11 cellular contexts compared by ENCODE assay signal in the genomic region with DNA sequence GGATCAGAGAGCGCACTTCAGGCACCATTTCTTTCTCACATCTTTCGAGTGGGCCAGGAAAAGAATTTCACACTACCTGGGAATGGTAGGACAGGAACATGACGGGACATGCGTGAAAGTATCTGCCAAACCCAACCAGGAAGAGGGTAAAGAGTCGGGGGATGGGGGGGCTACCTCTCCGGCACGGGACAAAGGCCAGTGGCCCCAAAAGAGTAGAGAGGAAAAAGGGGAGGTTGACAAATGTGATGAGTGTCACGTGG. TPM values are rescaled to one million over a fixed set of nuclear protein-coding genes. Genes with fewer than 3 reads are reported as not detected.
DNase-seq lines count a peak whose midpoint lies in the region; FAIRE-seq and TF ChIP-seq lines count a peak whose summit lies in the region.
"Had no signal": no experiment of that assay in that cellular context is flagged by ENCODE, and none has a peak within 500 bp of the region (broad histone marks: within the 10 kb centered on the region; RNA-seq: fewer than 3 reads in every experiment).

No MANE protein-coding gene starts in this region.

- no peaks in the 10 kb centered on the region for H4K20me1 ChIP-seq in smooth muscle cell (ENCODE audit: low read depth)

- H3K36me3 Mint-ChIP-seq in activated T-helper 1 cell treated with anti-CD3 and anti-CD28 coated beads, Interleukin-12 subunit alpha, Interleukin-12 subunit beta, Interleukin-2, Interleukin-4 antibody, amounts not matched to agents 30 ng/mL and 10 ng/mL and 1 ng/mL, durations not matched to agents 14 hours and 24 hours and 36 hours (ENCODE audit: low read depth): no peaks in the 10 kb centered on the region

- peak overlapping the region; percentile 54 to 80 for H3K27ac ChIP-seq in kidney (ENCODE audit: low read depth in 2 of 2, low read length in 2 of 2)
- H3K27ac ChIP-seq in smooth muscle cell (ENCODE audit: low read depth): no peak overlapping the region
- H3K27ac ChIP-seq: 22Rv1 had no signal

- H2AFZ ChIP-seq in smooth muscle cell (ENCODE audit: low read depth): no peak overlapping the region

- H3K36me3 ChIP-seq in kidney (ENCODE audit: control insufficient read depth in 1 of 2, insufficient read depth in 2 of 2, low read length in 2 of 2): no peaks in the 10 kb centered on the region
- no peaks in the 10 kb centered on the region for H3K36me3 ChIP-seq in smooth muscle cell (ENCODE audit: low read depth)

- no peaks in the 10 kb centered on the region for H3K9me3 ChIP-seq in kidney (ENCODE audit: control insufficient read depth in 1 of 2, low read length in 2 of 2)
- H3K9me3 ChIP-seq in smooth muscle cell (replicated peaks; ENCODE audit: low read depth): no peaks in the 10 kb centered on the region

- H3K4me1 ChIP-seq in kidney (ENCODE audit: control insufficient read depth in 1 of 2, insufficient read depth in 1 of 2, low read depth in 1 of 2, low read length in 2 of 2) (peaks cover 8 to 24% of the 10 kb centered on the region in 2 donors), smooth muscle cell (ENCODE audit: low read depth) (no peaks in the 10 kb centered on the region)

- H3K27me3 Mint-ChIP-seq in activated T-helper 1 cell treated with anti-CD3 and anti-CD28 coated beads, Interleukin-12 subunit alpha, Interleukin-12 subunit beta, Interleukin-2, Interleukin-4 antibody, amounts not matched to agents 30 ng/mL and 10 ng/mL and 1 ng/mL, durations not matched to agents 14 hours and 24 hours and 36 hours (ENCODE audit: insufficient read depth): peaks cover 64% of the 10 kb centered on the region

- H3K9ac ChIP-seq in kidney (ENCODE audit: low read length in 2 of 2): peak overlapping the region in 1 of 2 donors; percentile 88
- no peak overlapping the region for H3K9ac ChIP-seq in smooth muscle cell (ENCODE audit: low read depth)

- H3K4me3 ChIP-seq in kidney (ENCODE audit: low read length in 2 of 2): peak overlapping the region; percentile 67 to 80
- no peak overlapping the region for H3K4me3 ChIP-seq in smooth muscle cell

- H3F3A ChIP-seq in smooth muscle cell (ENCODE audit: low read depth): no peaks in the 10 kb centered on the region

- H3K79me2 ChIP-seq in smooth muscle cell (ENCODE audit: low read depth): no peaks in the 10 kb centered on the region

- peaks cover 14% of the 10 kb centered on the region for H3K27me3 ChIP-seq in smooth muscle cell (ENCODE audit: low read depth)

- DNase-seq in DMS53 (lab: John Stamatoyannopoulos, UW) (peak; percentile 37), DMS53 treated with DMSO at 0.1 percent for 48 hours (lab: John Stamatoyannopoulos, UW; ENCODE audit: unreplicated experiment) (no peak), kidney (no peak), smooth muscle cell (lab: John Stamatoyannopoulos, UW; ENCODE audit: unreplicated experiment) (no peak), kidney tubule cell (ENCODE audit: low spot score) (no peak), CD1c-positive myeloid dendritic cell (ENCODE audit: extremely low spot score) (no peak), iPS-NIHi11 (ENCODE audit: low spot score) (no peak)
- DNase-seq in activated T-helper 1 cell treated with anti-CD3 and anti-CD28 coated beads, Interleukin-12 subunit alpha, Interleukin-12 subunit beta, Interleukin-2, Interleukin-4 antibody, amounts not matched to agents 30 ng/mL and 10 ng/mL and 1 ng/mL, durations not matched to agents 14 hours and 24 hours and 36 hours (ENCODE audit: low spot score): no peak
- DNase-seq: MV-4-11, RPMI8226 had no signal

- 76% methylated on average over 8 of the region's 8 CpGs for WGBS in smooth muscle cell (ENCODE audit: low lambda C conversion rate)

- no peaks in the 10 kb centered on the region for H3K9me3 Mint-ChIP-seq in activated T-helper 1 cell treated with anti-CD3 and anti-CD28 coated beads, Interleukin-12 subunit alpha, Interleukin-12 subunit beta, Interleukin-2, Interleukin-4 antibody, amounts not matched to agents 30 ng/mL and 10 ng/mL and 1 ng/mL, durations not matched to agents 14 hours and 24 hours and 36 hours

- peak overlapping the region; percentile 13 for H3K4me3 Mint-ChIP-seq in activated T-helper 1 cell treated with anti-CD3 and anti-CD28 coated beads, Interleukin-12 subunit alpha, Interleukin-12 subunit beta, Interleukin-2, Interleukin-4 antibody, amounts not matched to agents 30 ng/mL and 10 ng/mL and 1 ng/mL, durations not matched to agents 14 hours and 24 hours and 36 hours

- H3K4me1 Mint-ChIP-seq in activated T-helper 1 cell treated with anti-CD3 and anti-CD28 coated beads, Interleukin-12 subunit alpha, Interleukin-12 subunit beta, Interleukin-2, Interleukin-4 antibody, amounts not matched to agents 30 ng/mL and 10 ng/mL and 1 ng/mL, durations not matched to agents 14 hours and 24 hours and 36 hours (ENCODE audit: low read depth): peaks cover 7% of the 10 kb centered on the region

- peak overlapping the region; percentile 85 for H3K4me2 ChIP-seq in smooth muscle cell

- intact Hi-C loops in activated T-helper 1 cell treated with anti-CD3 and anti-CD28 coated beads, Interleukin-12 subunit alpha, Interleukin-12 subunit beta, Interleukin-2, Interleukin-4 antibody, amounts not matched to agents 30 ng/mL and 10 ng/mL and 1 ng/mL, durations not matched to agents 14 hours and 24 hours and 36 hours (cut with micrococcal nuclease): no loop called here
- intact Hi-C loops in kidney (cut with DNase I): no loop called here

- no peak overlapping the region for H3K27ac Mint-ChIP-seq in activated T-helper 1 cell treated with anti-CD3 and anti-CD28 coated beads, Interleukin-12 subunit alpha, Interleukin-12 subunit beta, Interleukin-2, Interleukin-4 antibody, amounts not matched to agents 30 ng/mL and 10 ng/mL and 1 ng/mL, durations not matched to agents 14 hours and 24 hours and 36 hours

- TF ChIP-seq CTCF in kidney (IDR thresholded peaks at IDR 0.05; ENCODE audit: borderline replicate concordance, extremely low read depth, insufficient read depth) (no peak), smooth muscle cell (IDR thresholded peaks at IDR 0.05; ENCODE audit: borderline replicate concordance, insufficient read depth, poor library complexity, severe bottlenecking) (no peak)

- FAIRE-seq in kidney (lab: Jason Lieb, UNC): no peak

RNA-seq across cellular contexts. Expression of a gene that starts 0.8 kb away (rescaled TPM):
- total RNA-seq in activated T-helper 1 cell treated with anti-CD3 and anti-CD28 coated beads, Interleukin-12 subunit alpha, Interleukin-12 subunit beta, Interleukin-2, Interleukin-4 antibody, amounts not matched to agents 30 ng/mL and 10 ng/mL and 1 ng/mL, durations not matched to agents 14 hours and 24 hours and 36 hours: not detected in 2 replicates
- total RNA-seq in kidney (37.9 TPM), smooth muscle cell (3.4 and 5.8 TPM in 2 replicates)
- polyA plus RNA-seq in kidney (ENCODE audit: insufficient read depth, low read depth, low replicate concordance) (16.7 TPM), smooth muscle cell (1.7 and 4.4 TPM in 2 replicates)

RNA-seq across cellular contexts. Expression of a gene that starts 57.1 kb away (rescaled TPM):
- 24.8 and 25.6 TPM in 2 replicates for total RNA-seq in activated T-helper 1 cell treated with anti-CD3 and anti-CD28 coated beads, Interleukin-12 subunit alpha, Interleukin-12 subunit beta, Interleukin-2, Interleukin-4 antibody, amounts not matched to agents 30 ng/mL and 10 ng/mL and 1 ng/mL, durations not matched to agents 14 hours and 24 hours and 36 hours
- 23.0 TPM for total RNA-seq in kidney
- polyA plus RNA-seq in kidney (ENCODE audit: insufficient read depth, low read depth, low replicate concordance): 24.4 TPM
- 31.1 and 36.9 TPM in 2 replicates for total RNA-seq in smooth muscle cell
- polyA plus RNA-seq in smooth muscle cell: 21.6 and 22.4 TPM in 2 replicates
